8 cellular contexts compared by ENCODE assay signal in genomic region chr3:10286596-10287295, GRCh38. TPM values are rescaled to one million over a fixed set of nuclear protein-coding genes. Genes with fewer than 3 reads are reported as not detected.
DNase-seq lines count a peak whose midpoint lies in the region; ATAC-seq, FAIRE-seq and TF ChIP-seq lines count a peak whose summit lies in the region.

No MANE protein-coding gene starts in this region.

- H2AFZ ChIP-seq in IMR-90 (replicated peaks; ENCODE audit: low read length, poor library complexity): no peak overlapping the region
- H2AFZ ChIP-seq in PC-9: no peak overlapping the region

- H3K79me1 ChIP-seq in IMR-90 (ENCODE audit: low read depth in 1 of 2, low read length in 2 of 2): no peaks in the 10 kb centered on the region; a peak in 1 of 4 replicates

- no peaks in the 10 kb centered on the region for H3K79me2 ChIP-seq in PC-9 (ENCODE audit: low read depth)

- no peaks in the 10 kb centered on the region for H3K9me3 ChIP-seq in IMR-90 (ENCODE audit: control insufficient read depth, insufficient read depth, low read length)
- H3K9me3 ChIP-seq in PC-9 (ENCODE audit: insufficient read depth, low read depth): no peaks in the 10 kb centered on the region

- H3K9me2 ChIP-seq in PC-9 (ENCODE audit: insufficient read depth): no peaks in the 10 kb centered on the region

- no peak overlapping the region for H3K23ac ChIP-seq in IMR-90 (ENCODE audit: low read depth, low read length)

- H2BK15ac ChIP-seq in IMR-90 (ENCODE audit: low read depth, low read length): no peak overlapping the region

- no peak overlapping the region for H3K4me2 ChIP-seq in IMR-90 (ENCODE audit: low read depth, low read length)
- H3K4me2 ChIP-seq in PC-9: no peak overlapping the region

- H3K14ac ChIP-seq in IMR-90 (replicated peaks; ENCODE audit: low read depth, low read length): no peak overlapping the region

- H3K27ac ChIP-seq in IMR-90 (ENCODE audit: insufficient read depth, low read length) (no peak overlapping the region), PC-9 (no peak overlapping the region)

- TF ChIP-seq CTCF in D721Med (IDR thresholded peaks at IDR 0.05; ENCODE audit: insufficient read depth, missing control alignments): peak; percentile 48
- peak; percentile 57 for TF ChIP-seq CTCF in IMR-90 (conservative IDR thresholded peaks at IDR 0.05; ENCODE audit: low read depth, low read length)
- no peak for TF ChIP-seq CTCF in PC-9 (conservative IDR thresholded peaks at IDR 0.05)

- H3K4me1 Mint-ChIP-seq in activated CD8-positive, alpha-beta T cell treated with anti-CD3 and anti-CD28 coated beads, Interleukin-2, amount 10 ng/mL, durations not matched to agents 7 days and 5 days (ENCODE audit: low read depth): peaks cover 20% of the 10 kb centered on the region

- no peak overlapping the region for H3K4me3 Mint-ChIP-seq in activated CD8-positive, alpha-beta T cell treated with anti-CD3 and anti-CD28 coated beads, Interleukin-2, amount 10 ng/mL, durations not matched to agents 7 days and 5 days

- no peak overlapping the region for H2BK5ac ChIP-seq in IMR-90 (ENCODE audit: low read depth, low read length, poor library complexity, severe bottlenecking)

- intact Hi-C loops in IMR-90 (cut with micrococcal nuclease): loop anchor here (1.0 to 10.0 kb wide), 2 partner anchors 354 to 442 kb away; partner anchors contain the start of gene RPUSD3
- intact Hi-C loops in PC-9 (cut with micrococcal nuclease; ENCODE audit: unreplicated experiment): no loop called here

- DNase-seq in D721Med (ENCODE audit: insufficient read length, low spot score) (peak; percentile 81), IMR-90 (peak; percentile 74), iPS DF 4.7 (ENCODE audit: extremely low read depth, low spot score) (peak; percentile 93), SHP77 treated with DMSO at 0.1 percent for 48 hours (lab: John Stamatoyannopoulos, UW) (no peak), NOMO-1 treated with dmso at 0.1 percent for 144 hours (lab: John Stamatoyannopoulos, UW; ENCODE audit: unreplicated experiment) (no peak), PC-9 (no peak)
- DNase-seq in activated CD8-positive, alpha-beta T cell treated with anti-CD3 and anti-CD28 coated beads, Interleukin-2, amount 10 ng/mL, durations not matched to agents 7 days and 5 days: peak; percentile 62

- H3K56ac ChIP-seq in IMR-90 (ENCODE audit: extremely low read depth, insufficient read depth, low read length): no peak overlapping the region

- no CpG with 5 or more reads among the region's 2 CpGs for WGBS in IMR-90 (ENCODE audit: extremely low coverage in 2 of 2, insufficient read length in 1 of 2), 2 experiments

- H3K27me3 ChIP-seq in IMR-90 (ENCODE audit: control insufficient read depth, insufficient read depth, low read length) (no peaks in the 10 kb centered on the region), PC-9 (ENCODE audit: insufficient read depth, low read depth) (no peaks in the 10 kb centered on the region)

- no peak overlapping the region for H4K5ac ChIP-seq in IMR-90 (ENCODE audit: low read depth, low read length)

- no peak overlapping the region for H3K9ac ChIP-seq in IMR-90 (ENCODE audit: low read depth, low read length)

- peaks cover 23% of the 10 kb centered on the region for H3K36me3 ChIP-seq in IMR-90 (ENCODE audit: control insufficient read depth, insufficient read depth, low read length)
- 0 out of 2 replicates have a peak, but pooled peaks cover 9% of the 10 kb centered on the region for H3K36me3 ChIP-seq in PC-9 (ENCODE audit: low read depth)

- POLR2A ChIA-PET in IMR-90 (lab: Charles Lee; ENCODE audit: unreplicated experiment): no interaction called here
- POLR2A ChIA-PET in activated CD8-positive, alpha-beta T cell treated with anti-CD3 and anti-CD28 coated beads, Interleukin-2, amount 10 ng/mL, durations not matched to agents 7 days and 5 days (lab: Charles Lee): interaction anchor here (0.8 to 2.4 kb wide), 4 partner anchors 10 to 192 kb away, joined by 3 to 8 read pairs (median 3); partner anchors contain the start of gene SEC13
- POLR2A ChIA-PET in PC-9 (lab: Charles Lee; ENCODE audit: unreplicated experiment): interaction anchor here (0.5 to 0.6 kb wide), 2 partner anchors 34 to 138 kb away, joined by 4 to 6 read pairs; no protein-coding TSS in a partner anchor

- TF ChIP-seq POLR2A in IMR-90 (IDR thresholded peaks at IDR 0.05; ENCODE audit: low read depth, low read length): no peak

- H3K9me3 Mint-ChIP-seq in activated CD8-positive, alpha-beta T cell treated with anti-CD3 and anti-CD28 coated beads, Interleukin-2, amount 10 ng/mL, durations not matched to agents 7 days and 5 days (ENCODE audit: insufficient read depth): no peaks in the 10 kb centered on the region

- peak overlapping the region; percentile 56; the same call in 1 of the 2 replicates for H2AK5ac ChIP-seq in IMR-90 (ENCODE audit: low read depth, low read length)

- no peaks in the 10 kb centered on the region for H3K27me3 Mint-ChIP-seq in activated CD8-positive, alpha-beta T cell treated with anti-CD3 and anti-CD28 coated beads, Interleukin-2, amount 10 ng/mL, durations not matched to agents 7 days and 5 days (ENCODE audit: low read depth)

- ATAC-seq in IMR-90 (ENCODE audit: low read depth): peak; percentile 76
- peak; percentile 61 for ATAC-seq in activated CD8-positive, alpha-beta T cell treated with anti-CD3 and anti-CD28 coated beads, Interleukin-2, amount 10 ng/mL, durations not matched to agents 7 days and 5 days
- ATAC-seq in GM18519 (IDR thresholded peaks at IDR 0.05; ENCODE audit: low FRiP score, unreplicated experiment): no peak

- H3K4ac ChIP-seq in IMR-90 (ENCODE audit: low read depth, low read length): no peak overlapping the region

- no peak overlapping the region for H2AK9ac ChIP-seq in IMR-90 (replicated peaks; ENCODE audit: low read depth, low read length, poor library complexity)

- CTCF ChIA-PET in IMR-90 (lab: Yijun Ruan, JAX) (no interaction called here), PC-9 (lab: Charles Lee) (no interaction called here)
- CTCF ChIA-PET in activated CD8-positive, alpha-beta T cell treated with anti-CD3 and anti-CD28 coated beads, Interleukin-2, amount 10 ng/mL, durations not matched to agents 7 days and 5 days (lab: Charles Lee): interaction anchor here (0.9 to 6.9 kb wide), 12 partner anchors 16 to 354 kb away, joined by 3 to 53 read pairs (median 3); partner anchors contain the start of gene SEC13

- peaks cover 37% of the 10 kb centered on the region for H3K36me3 Mint-ChIP-seq in activated CD8-positive, alpha-beta T cell treated with anti-CD3 and anti-CD28 coated beads, Interleukin-2, amount 10 ng/mL, durations not matched to agents 7 days and 5 days (ENCODE audit: low read depth)

- FAIRE-seq in D721Med (lab: Jason Lieb, UNC): no peak

- no peak overlapping the region for H2BK120ac ChIP-seq in IMR-90 (ENCODE audit: low read depth, low read length)

- H4K91ac ChIP-seq in IMR-90 (ENCODE audit: insufficient read depth, low read depth, low read length): no peak overlapping the region

- dilution Hi-C loops in IMR-90 (cut with HindIII; ENCODE audit: low sequenced_read_pairs, unreplicated experiment): no loop called here

- H3F3A ChIP-seq in PC-9 (ENCODE audit: insufficient read depth, low read depth): no peaks in the 10 kb centered on the region; the same call in 1 of the 2 replicates

- H4K8ac ChIP-seq in IMR-90 (ENCODE audit: low read depth in 2 of 2, low read length in 2 of 2): no peak overlapping the region

- in situ Hi-C loops in IMR-90 (cut with MboI; ENCODE audit: low sequenced_read_pairs): no loop called here

- BruUV-seq in IMR-90 (replicated peaks; lab: Mats Ljungman, UMichigan) (no TSS peak), PC-9 (replicated peaks; lab: Mats Ljungman, UMichigan) (no TSS peak)

- H3K9me1 ChIP-seq in IMR-90 (ENCODE audit: insufficient read depth, low read length): peaks cover 3% of the 10 kb centered on the region; the same call in 1 of the 2 replicates

- peak overlapping the region; percentile 4 for H3K27ac Mint-ChIP-seq in activated CD8-positive, alpha-beta T cell treated with anti-CD3 and anti-CD28 coated beads, Interleukin-2, amount 10 ng/mL, durations not matched to agents 7 days and 5 days

- no peak overlapping the region for H3K4me3 ChIP-seq in IMR-90 (ENCODE audit: insufficient read depth, low read depth, low read length)
- H3K4me3 ChIP-seq in PC-9: no peak overlapping the region

- H3K18ac ChIP-seq in IMR-90 (ENCODE audit: low read depth, low read length): no peak overlapping the region

- peak; percentile 53 for TF ChIP-seq RAD21 in IMR-90 (IDR thresholded peaks at IDR 0.05; ENCODE audit: low read length)

- no peak overlapping the region for H2BK20ac ChIP-seq in IMR-90 (ENCODE audit: low read depth, low read length)

- H4K20me1 ChIP-seq in IMR-90 (ENCODE audit: insufficient read depth, low read length) (no peaks in the 10 kb centered on the region), PC-9 (ENCODE audit: insufficient read depth) (0 out of 2 replicates have a peak, but pooled peaks cover 7% of the 10 kb centered on the region)

- H3K4me1 ChIP-seq in IMR-90 (ENCODE audit: control insufficient read depth, insufficient read depth, low read length) (no peaks in the 10 kb centered on the region), PC-9 (replicated peaks; ENCODE audit: insufficient read depth) (no peaks in the 10 kb centered on the region)

TF ChIP-seq in IMR-90, 13 proteins besides CTCF, POLR2A, EP300 and RAD21 (continues in another document):
- TF ChIP-seq MAFK (IDR thresholded peaks at IDR 0.05; ENCODE audit: low read depth, low read length) (no peak), SMC3 (IDR thresholded peaks at IDR 0.05; ENCODE audit: low read depth, low read length) (peak; percentile 52)

RNA-seq across cellular contexts. Expression of gene GHRL, which starts 6.0 kb away (rescaled TPM):
- total RNA-seq in IMR-90 (2012; rRNA removed) (not detected in 2 replicates), PC-9 (2021) (0.48 TPM in 1 of 2 replicates, not detected in the other)
- 0.27 TPM in 1 of 2 replicates, not detected in the other for polyA plus RNA-seq in IMR-90 (2012; rRNA removed)
- not detected in 2 replicates for polyA plus RNA-seq in IMR-90 (2012; cell fraction: cytosol; rRNA removed)
- 0.11 and 0.62 TPM in 2 replicates for polyA plus RNA-seq in IMR-90 (2012; cell fraction: nucleus; rRNA removed; ENCODE audit: low replicate concordance)
- total RNA-seq in activated CD8-positive, alpha-beta T cell treated with anti-CD3 and anti-CD28 coated beads, Interleukin-2, amount 10 ng/mL, durations not matched to agents 7 days and 5 days: under 1 TPM; 0.21 to 0.63 TPM

RNA-seq across cellular contexts. Expression of gene SEC13, which starts 34.2 kb away (rescaled TPM):
- total RNA-seq in IMR-90 (2012; rRNA removed): 443 and 475 TPM in 2 replicates
- polyA plus RNA-seq in IMR-90 (2012; rRNA removed): 364 and 377 TPM in 2 replicates
- 372 and 417 TPM in 2 replicates for polyA plus RNA-seq in IMR-90 (2012; cell fraction: cytosol; rRNA removed)
- 300 and 409 TPM in 2 replicates for polyA plus RNA-seq in IMR-90 (2012; cell fraction: nucleus; rRNA removed; ENCODE audit: low replicate concordance)
- total RNA-seq in activated CD8-positive, alpha-beta T cell treated with anti-CD3 and anti-CD28 coated beads, Interleukin-2, amount 10 ng/mL, durations not matched to agents 7 days and 5 days: 10 to 100 TPM; 93.2 to 95.0 TPM
- total RNA-seq in PC-9 (2021): 113 and 121 TPM in 2 replicates

RNA-seq across cellular contexts. Expression of gene TATDN2, which starts 38.5 kb away (rescaled TPM):
- total RNA-seq in IMR-90 (2012; rRNA removed): 7.8 and 9.0 TPM in 2 replicates
- polyA plus RNA-seq in IMR-90 (2012; rRNA removed): 15.0 and 18.8 TPM in 2 replicates
- 9.1 and 10.1 TPM in 2 replicates for polyA plus RNA-seq in IMR-90 (2012; cell fraction: cytosol; rRNA removed)
- polyA plus RNA-seq in IMR-90 (2012; cell fraction: nucleus; rRNA removed; ENCODE audit: low replicate concordance): 11.1 and 22.6 TPM in 2 replicates
- total RNA-seq in activated CD8-positive, alpha-beta T cell treated with anti-CD3 and anti-CD28 coated beads, Interleukin-2, amount 10 ng/mL, durations not matched to agents 7 days and 5 days: 10 to 100 TPM; 57.0 to 61.6 TPM
- total RNA-seq in PC-9 (2021): 27.3 and 34.0 TPM in 2 replicates

Comparison
In these comparisons a context has a peak if more than half of its experiments do, and no peak if none do; other contexts are left out.
1. DNase-seq: peak in D721Med (single experiment), IMR-90 (single experiment), activated CD8-positive, alpha-beta T cell treated with anti-CD3 and anti-CD28 coated beads, Interleukin-2, amount 10 ng/mL, durations not matched to agents 7 days and 5 days (single experiment) and iPS DF 4.7 (single experiment); none in SHP77 treated with DMSO at 0.1 percent for 48 hours (single experiment), NOMO-1 treated with dmso at 0.1 percent for 144 hours (single experiment) and PC-9 (0 of 2).